ENCODE assay signal across 35 cellular contexts in genomic region chr7:106619213-106619612, GRCh38.
"Had no signal": no experiment of that assay in that cellular context is flagged by ENCODE, and none has a peak within 500 bp of the region (broad histone marks: within the 10 kb centered on the region; RNA-seq: fewer than 3 reads in every experiment).

No MANE protein-coding gene starts in this region.

- H3K36me3 ChIP-seq: adrenal gland, brain microvascular endothelial cell, breast epithelium had no signal

- H3K27ac ChIP-seq: adrenal gland, body of pancreas, brain microvascular endothelial cell, breast epithelium, VCaP had no signal

- H3K4me3 ChIP-seq: adrenal gland, body of pancreas, breast epithelium had no signal

- H3K4me1 Mint-ChIP-seq: activated B cell treated with CpG ODN at 0.5 μM for 24 hours; activated CD4-positive, alpha-beta T cell treated with anti-CD3 and anti-CD28 coated beads, Interleukin-2, amount 10 ng/mL, durations not matched to agents 24 days and 14 days; activated naive CD8-positive, alpha-beta T cell treated with anti-CD3 and anti-CD28 coated beads for 36 hours; activated T-helper 17 cell treated with anti-CD3 and anti-CD28 coated beads, Interleukin-2, amount 50 U/mL, for 72 hours had no signal

- H3K27me3 Mint-ChIP-seq: activated CD8-positive, alpha-beta T cell treated with anti-CD3 and anti-CD28 coated beads for 36 hours; activated T-helper 17 cell treated with anti-CD3 and anti-CD28 coated beads, Interleukin-2, amount 50 U/mL, for 72 hours had no signal

- H3K9me3 ChIP-seq: body of pancreas had no signal

- H3K9me3 Mint-ChIP-seq: activated CD8-positive, alpha-beta T cell treated with anti-CD3 and anti-CD28 coated beads for 36 hours had no signal

- FAIRE-seq: astrocyte, TTC549 had no signal

- H3K4me3 Mint-ChIP-seq: activated B cell treated with CpG ODN at 0.5 μM for 24 hours; activated CD4-positive, alpha-beta memory T cell treated with anti-CD3 and anti-CD28 coated beads for 36 hours; activated CD4-positive, alpha-beta T cell treated with anti-CD3 and anti-CD28 coated beads, Interleukin-2, amount 10 ng/mL, durations not matched to agents 24 days and 14 days; activated CD8-positive, alpha-beta T cell treated with anti-CD3 and anti-CD28 coated beads for 36 hours; activated naive CD4-positive, alpha-beta T cell treated with anti-CD3 and anti-CD28 coated beads for 36 hours; activated naive CD8-positive, alpha-beta T cell treated with anti-CD3 and anti-CD28 coated beads for 36 hours; activated T-cell treated with anti-CD3 and anti-CD28 coated beads, Interleukin-2, amount 50 U/mL, for 4 hours; activated T-cell treated with anti-CD3 and anti-CD28 coated beads, Interleukin-2, amount 50 U/mL, for 72 hours; activated T-helper 1 cell treated with anti-CD3 and anti-CD28 coated beads, Interleukin-12 subunit alpha, Interleukin-12 subunit beta, Interleukin-2, Interleukin-4 antibody, amounts not matched to agents 30 ng/mL and 10 ng/mL and 1 ng/mL, durations not matched to agents 14 hours and 24 hours and 36 hours; activated T-helper 17 cell treated with anti-CD3 and anti-CD28 coated beads, Interleukin-2, amount 50 U/mL, for 72 hours; T-helper 1 cell treated with Interleukin-12 subunit alpha and Interleukin-12 subunit beta and Interleukin-4 antibody, amounts not matched to agents 30 μg/mL and 1 μg/mL, for 36 hours; T-helper 2 cell treated with Interferon-gamma antibody and Interleukin-4, amounts not matched to agents 5 μg/mL and 100 μg/mL, for 36 hours had no signal

- H3K27me3 ChIP-seq: adrenal gland, body of pancreas, brain microvascular endothelial cell, breast epithelium had no signal

- H3K4me1 ChIP-seq: breast epithelium had no signal

- DNase-seq: activated B cell treated with CpG ODN at 0.5 μM for 24 hours; activated CD4-positive, alpha-beta memory T cell treated with anti-CD3 and anti-CD28 coated beads for 36 hours; activated CD4-positive, alpha-beta T cell treated with anti-CD3 and anti-CD28 coated beads for 4 hours; activated CD4-positive, alpha-beta T cell treated with anti-CD3 and anti-CD28 coated beads, Interleukin-2, amount 10 ng/mL, durations not matched to agents 24 days and 14 days; activated CD4-positive, alpha-beta T cell treated with anti-CD3 and anti-CD28 coated beads, Interleukin-2, amount 50 U/mL, for 1 hour; activated CD4-positive, alpha-beta T cell treated with anti-CD3 and anti-CD28 coated beads, Interleukin-2, amount 50 U/mL, for 4 hours; activated CD4-positive, CD25-positive, alpha-beta regulatory T cell treated with anti-CD3 and anti-CD28 coated beads, Interleukin-2, amount 50 U/mL, for 72 hours; activated CD8-positive, alpha-beta memory T cell treated with anti-CD3 and anti-CD28 coated beads, Interleukin-2, amount 50 U/mL, for 4 hours; activated CD8-positive, alpha-beta T cell treated with anti-CD3 and anti-CD28 coated beads for 36 hours; activated effector memory CD4-positive, alpha-beta T cell treated with anti-CD3 and anti-CD28 coated beads, Interleukin-2, amount 50 U/mL, for 16 hours; activated gamma-delta T cell treated with Interleukin-2 at 50 U/mL for 16 hours; activated naive CD4-positive, alpha-beta T cell; activated naive CD4-positive, alpha-beta T cell treated with anti-CD3 and anti-CD28 coated beads for 36 hours; activated naive CD4-positive, alpha-beta T cell treated with anti-CD3 and anti-CD28 coated beads, Interleukin-2, amount 50 U/mL, for 16 hours; activated naive CD8-positive, alpha-beta T cell treated with anti-CD3 and anti-CD28 coated beads for 36 hours; activated T-cell treated with anti-CD3 and anti-CD28 coated beads for 4 hours; activated T-cell treated with anti-CD3 and anti-CD28 coated beads, Interleukin-2, amount 50 U/mL, for 1 hour; activated T-cell treated with anti-CD3 and anti-CD28 coated beads, Interleukin-2, amount 50 U/mL, for 4 hours; activated T-cell treated with anti-CD3 and anti-CD28 coated beads, Interleukin-2, amount 50 U/mL, for 72 hours; aorta; body of pancreas; central memory CD4-positive, alpha-beta T cell; T-helper 2 cell; T-helper 9 cell had no signal

- H3K36me3 Mint-ChIP-seq: activated naive CD8-positive, alpha-beta T cell treated with anti-CD3 and anti-CD28 coated beads for 36 hours had no signal

- ATAC-seq: activated CD8-positive, alpha-beta T cell treated with anti-CD3 and anti-CD28 coated beads for 36 hours; activated naive CD4-positive, alpha-beta T cell treated with anti-CD3 and anti-CD28 coated beads, Interleukin-2, amount 50 U/mL, for 72 hours; activated T-cell treated with anti-CD3 and anti-CD28 coated beads, Interleukin-2, amount 50 U/mL, for 4 hours; activated T-cell treated with anti-CD3 and anti-CD28 coated beads, Interleukin-2, amount 50 U/mL, for 72 hours; activated T-helper 17 cell treated with anti-CD3 and anti-CD28 coated beads, Interleukin-2, amount 50 U/mL, for 72 hours; body of pancreas had no signal

- H3K27ac Mint-ChIP-seq: activated B cell treated with CpG ODN at 0.5 μM for 24 hours; activated CD4-positive, alpha-beta memory T cell treated with anti-CD3 and anti-CD28 coated beads for 36 hours; activated CD4-positive, alpha-beta T cell treated with anti-CD3 and anti-CD28 coated beads, Interleukin-2, amount 10 ng/mL, durations not matched to agents 24 days and 14 days; activated CD8-positive, alpha-beta T cell treated with anti-CD3 and anti-CD28 coated beads for 36 hours; activated naive CD4-positive, alpha-beta T cell treated with anti-CD3 and anti-CD28 coated beads for 36 hours; activated naive CD4-positive, alpha-beta T cell treated with anti-CD3 and anti-CD28 coated beads, Interleukin-2, amount 50 U/mL, for 72 hours; activated naive CD8-positive, alpha-beta T cell treated with anti-CD3 and anti-CD28 coated beads for 36 hours; activated T-cell treated with anti-CD3 and anti-CD28 coated beads, Interleukin-2, amount 50 U/mL, for 72 hours; activated T-helper 1 cell treated with anti-CD3 and anti-CD28 coated beads, Interleukin-12 subunit alpha, Interleukin-12 subunit beta, Interleukin-2, Interleukin-4 antibody, amounts not matched to agents 30 ng/mL and 10 ng/mL and 1 ng/mL, durations not matched to agents 14 hours and 24 hours and 36 hours; activated T-helper 17 cell treated with anti-CD3 and anti-CD28 coated beads, Interleukin-2, amount 50 U/mL, for 72 hours; T-helper 1 cell treated with Interleukin-12 subunit alpha and Interleukin-12 subunit beta and Interleukin-4 antibody, amounts not matched to agents 30 μg/mL and 1 μg/mL, for 36 hours; T-helper 2 cell treated with Interferon-gamma antibody and Interleukin-4, amounts not matched to agents 5 μg/mL and 100 μg/mL, for 36 hours had no signal
